3 cellular contexts compared by ENCODE assay signal in genomic region chr17:46928472-46929261, GRCh38.
TF ChIP-seq lines count a peak whose summit lies in the region.

No MANE protein-coding gene starts in this region.

TF ChIP-seq in SK-N-SH, 30 proteins besides CTCF, POLR2A, EP300 and RAD21 (continued from another document and continues in another):
- TF ChIP-seq, protein P1, sequence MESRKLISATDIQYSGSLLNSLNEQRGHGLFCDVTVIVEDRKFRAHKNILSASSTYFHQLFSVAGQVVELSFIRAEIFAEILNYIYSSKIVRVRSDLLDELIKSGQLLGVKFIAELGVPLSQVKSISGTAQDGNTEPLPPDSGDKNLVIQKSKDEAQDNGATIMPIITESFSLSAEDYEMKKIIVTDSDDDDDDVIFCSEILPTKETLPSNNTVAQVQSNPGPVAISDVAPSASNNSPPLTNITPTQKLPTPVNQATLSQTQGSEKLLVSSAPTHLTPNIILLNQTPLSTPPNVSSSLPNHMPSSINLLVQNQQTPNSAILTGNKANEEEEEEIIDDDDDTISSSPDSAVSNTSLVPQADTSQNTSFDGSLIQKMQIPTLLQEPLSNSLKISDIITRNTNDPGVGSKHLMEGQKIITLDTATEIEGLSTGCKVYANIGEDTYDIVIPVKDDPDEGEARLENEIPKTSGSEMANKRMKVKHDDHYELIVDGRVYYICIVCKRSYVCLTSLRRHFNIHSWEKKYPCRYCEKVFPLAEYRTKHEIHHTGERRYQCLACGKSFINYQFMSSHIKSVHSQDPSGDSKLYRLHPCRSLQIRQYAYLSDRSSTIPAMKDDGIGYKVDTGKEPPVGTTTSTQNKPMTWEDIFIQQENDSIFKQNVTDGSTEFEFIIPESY (IDR thresholded peaks at IDR 0.05; ENCODE audit: borderline replicate concordance, low read depth): no peak
- TF ChIP-seq REST (IDR thresholded peaks at IDR 0.05; ENCODE audit: low read depth, low read length): no peak
- TF ChIP-seq MXI1 (IDR thresholded peaks at IDR 0.05; ENCODE audit: low read depth, low read length): no peak
- TF ChIP-seq CHD2 (IDR thresholded peaks at IDR 0.05; ENCODE audit: low read length, partially characterized antibody): no peak
- TF ChIP-seq NRF1 (IDR thresholded peaks at IDR 0.05; ENCODE audit: low read depth, low read length): no peak
- no peak for TF ChIP-seq TAF1 (IDR thresholded peaks at IDR 0.05; ENCODE audit: borderline replicate concordance, low read depth, low read length)
- TF ChIP-seq JUND (IDR thresholded peaks at IDR 0.05): no peak
- no peak for TF ChIP-seq RCOR1 (IDR thresholded peaks at IDR 0.05; ENCODE audit: low read length)
- TF ChIP-seq FOXJ3 (CRISPR knock-in tag; IDR thresholded peaks at IDR 0.05): no peak
- no peak for TF ChIP-seq YY1 (IDR thresholded peaks at IDR 0.05; ENCODE audit: low read depth)
- no peak for TF ChIP-seq USF2 (IDR thresholded peaks at IDR 0.05; ENCODE audit: borderline replicate concordance, low read depth, low read length)
- no peak for TF ChIP-seq RFX5 (IDR thresholded peaks at IDR 0.05; ENCODE audit: low read length)
- no peak for TF ChIP-seq RXRA (IDR thresholded peaks at IDR 0.05; ENCODE audit: borderline replicate concordance, low read depth)

TF ChIP-seq in SK-N-SH treated with all-trans-retinoic acid at 6 μM for 48 hours, 23 proteins besides CTCF, POLR2A, EP300 and RAD21 (continued from another document):
- no peak for TF ChIP-seq ESRRG (CRISPR knock-in tag; IDR thresholded peaks at IDR 0.05)
- TF ChIP-seq ARNTL (CRISPR knock-in tag; IDR thresholded peaks at IDR 0.05; ENCODE audit: borderline replicate concordance, low read depth): no peak
- TF ChIP-seq ZNF70 (CRISPR knock-in tag; IDR thresholded peaks at IDR 0.05): no peak

TF ChIP-seq in PFSK-1, 5 proteins besides CTCF, POLR2A, EP300 and RAD21 (continued from another document):
- TF ChIP-seq POLR2AphosphoS5 (IDR thresholded peaks at IDR 0.05; ENCODE audit: low read depth, low read length) (no peak), TAF1 (IDR thresholded peaks at IDR 0.05; ENCODE audit: borderline replicate concordance, insufficient read depth, low read length) (no peak; the same call in 1 of the 2 replicates)
